Comparison of ENCODE assay signal across 16 cellular contexts in genomic region chr5:43348207-43348606, GRCh38. TPM values are rescaled to one million over a fixed set of nuclear protein-coding genes. Genes with fewer than 3 reads are reported as not detected.
A peak's percentile ranks its signal among the peaks of the same experiment; 100 is the strongest.
DNase-seq lines count a peak whose midpoint lies in the region; ATAC-seq, FAIRE-seq and TF ChIP-seq lines count a peak whose summit lies in the region.
"Had no signal": no experiment of that assay in that cellular context is flagged by ENCODE, and none has a peak within 500 bp of the region (broad histone marks: within the 10 kb centered on the region; RNA-seq: fewer than 3 reads in every experiment).

No MANE protein-coding gene starts in this region.

- H2AFZ ChIP-seq in HepG2 (ENCODE audit: low read length): no peak overlapping the region

- POLR2A ChIA-PET in HepG2 (lab: Yijun Ruan, JAX): interaction anchor here (1.7 kb wide), 1 partner anchor 35 kb away, joined by 8 read pairs; the partner anchor contains the start of gene HMGCS1
- POLR2A ChIA-PET in CD8-positive, alpha-beta memory T cell (lab: Charles Lee): no interaction called here

- no peak overlapping the region for H3K4me3 Mint-ChIP-seq in CD8-positive, alpha-beta memory T cell
- no peak overlapping the region for H3K4me3 Mint-ChIP-seq in activated naive CD4-positive, alpha-beta T cell treated with anti-CD3 and anti-CD28 coated beads, Interleukin-2, amount 10 ng/mL, durations not matched to agents 7 days and 5 days
- H3K4me3 Mint-ChIP-seq: CD14-positive monocyte had no signal

- H4K5ac ChIP-seq in mesendoderm (ENCODE audit: low read length): no peak overlapping the region

- H3K36me3 ChIP-seq in HepG2 (replicated peaks in 1 of 2; ENCODE audit: control insufficient read depth in 1 of 2, insufficient read depth in 2 of 2, low read length in 2 of 2): no peaks in the 10 kb centered on the region
- no peaks in the 10 kb centered on the region for H3K36me3 ChIP-seq in right lobe of liver
- no peaks in the 10 kb centered on the region for H3K36me3 ChIP-seq in esophagus muscularis mucosa
- no peaks in the 10 kb centered on the region for H3K36me3 ChIP-seq in mesendoderm (ENCODE audit: control insufficient read depth, insufficient read depth, low read length)
- no peaks in the 10 kb centered on the region for H3K36me3 ChIP-seq in CD8-positive, alpha-beta memory T cell (ENCODE audit: insufficient read depth, low read length)
- H3K36me3 ChIP-seq in vagina: no peaks in the 10 kb centered on the region
- H3K36me3 ChIP-seq: HAP-1 had no signal

- H3K79me2 ChIP-seq in HepG2 (ENCODE audit: insufficient read depth, low read length) (no peaks in the 10 kb centered on the region), mesendoderm (ENCODE audit: control insufficient read depth, insufficient read depth, low read length) (no peaks in the 10 kb centered on the region)

- no peak overlapping the region for H3K56ac ChIP-seq in mesendoderm (ENCODE audit: low read length)

- TF ChIP-seq EP300 in HepG2 (IDR thresholded peaks at IDR 0.05; ENCODE audit: low read depth in 2 of 2, low read length in 2 of 2) (peak in 1 of 2 experiments; percentile 64; a peak in 1 of 4 replicates), HepG2 (CRISPR knock-in tag; IDR thresholded peaks at IDR 0.05; ENCODE audit: borderline replicate concordance) (no peak), esophagus muscularis mucosa (IDR thresholded peaks at IDR 0.05) (no peak)

- no peak overlapping the region for H4K8ac ChIP-seq in mesendoderm (ENCODE audit: low read depth, low read length)

- no peaks in the 10 kb centered on the region for H4K20me1 ChIP-seq in HepG2 (ENCODE audit: insufficient read depth, low read length)

- H3K4me3 ChIP-seq in HepG2 (replicated peaks in 1 of 3; ENCODE audit: insufficient read depth in 1 of 3, low read depth in 2 of 3, low read length in 3 of 3) (0 out of 6 replicates have a peak overlapping the region, but pooled peaks of 1 of the 3 experiments have one; percentile 18), right lobe of liver (no peak overlapping the region), esophagus muscularis mucosa (no peak overlapping the region), mesendoderm (ENCODE audit: low read length) (no peak overlapping the region), vagina (no peak overlapping the region)
- H3K4me3 ChIP-seq in CD8-positive, alpha-beta memory T cell (ENCODE audit: low read length): no peak overlapping the region
- H3K4me3 ChIP-seq: HAP-1 had no signal

- no peak overlapping the region for H2BK120ac ChIP-seq in mesendoderm (ENCODE audit: low read depth, low read length)

- no peak for TF ChIP-seq POLR2A in HepG2 (IDR thresholded peaks at IDR 0.05; ENCODE audit: insufficient read depth in 1 of 2, low read depth in 2 of 2, low read length in 2 of 2)
- TF ChIP-seq POLR2A in right lobe of liver (IDR thresholded peaks at IDR 0.05): no peak
- no peak for TF ChIP-seq POLR2A in esophagus muscularis mucosa (IDR thresholded peaks at IDR 0.05; ENCODE audit: low read depth)
- no peak for TF ChIP-seq POLR2A in vagina (IDR thresholded peaks at IDR 0.05)

- BruUV-seq in HepG2 (replicated peaks; lab: Mats Ljungman, UMichigan): no TSS peak

- H3K4ac ChIP-seq in mesendoderm (ENCODE audit: low read depth, low read length): no peak overlapping the region

- H2BK5ac ChIP-seq in mesendoderm (ENCODE audit: low read length): no peak overlapping the region

- 0% methylated on average over 4 of the region's 4 CpGs for WGBS in HepG2 (ENCODE audit: low lambda C conversion rate)
- WGBS in right lobe of liver (ENCODE audit: insufficient coverage, low coverage, low lambda C conversion rate, missing lambda C conversion rate): 36% methylated on average over 3 of the region's 4 CpGs
- WGBS in esophagus muscularis mucosa: 82% methylated on average over 3 of the region's 4 CpGs
- no CpG with 5 or more reads among the region's 4 CpGs for WGBS in mesendoderm (ENCODE audit: extremely low coverage, insufficient coverage, low lambda C conversion rate)

- H3K9me3 Mint-ChIP-seq in CD8-positive, alpha-beta memory T cell: peaks cover 0 to 16% (median 2%) of the 10 kb centered on the region in 5 donors
- H3K9me3 Mint-ChIP-seq in activated naive CD4-positive, alpha-beta T cell treated with anti-CD3 and anti-CD28 coated beads, Interleukin-2, amount 10 ng/mL, durations not matched to agents 7 days and 5 days: no peaks in the 10 kb centered on the region

- DNase-seq in HepG2 (ENCODE audit: low spot score) (peak; percentile 36), right lobe of liver (no peak), esophagus muscularis mucosa (ENCODE audit: extremely low spot score) (peak; percentile 50), mesendoderm (peak; percentile 62), urothelium cell line (ENCODE audit: low spot score) (no peak), vagina (ENCODE audit: extremely low spot score in 2 of 2) (no peak)
- DNase-seq in CD8-positive, alpha-beta memory T cell: no peak
- no peak for DNase-seq in activated naive CD4-positive, alpha-beta T cell treated with anti-CD3 and anti-CD28 coated beads, Interleukin-2, amount 10 ng/mL, durations not matched to agents 7 days and 5 days
- DNase-seq: DMS79, IMR-90 had no signal

- no peaks in the 10 kb centered on the region for H3K4me1 Mint-ChIP-seq in CD8-positive, alpha-beta memory T cell
- no peaks in the 10 kb centered on the region for H3K4me1 Mint-ChIP-seq in activated naive CD4-positive, alpha-beta T cell treated with anti-CD3 and anti-CD28 coated beads, Interleukin-2, amount 10 ng/mL, durations not matched to agents 7 days and 5 days
- H3K4me1 Mint-ChIP-seq: CD14-positive monocyte had no signal

- no peak overlapping the region for H2BK15ac ChIP-seq in mesendoderm (replicated peaks; ENCODE audit: low read depth)

- no peak overlapping the region for H3K9ac ChIP-seq in HepG2 (ENCODE audit: insufficient read depth, low read depth, low read length)
- no peak overlapping the region for H3K9ac ChIP-seq in mesendoderm (ENCODE audit: low read length)

- TF ChIP-seq CTCF in HepG2 (CRISPR knock-in tag; IDR thresholded peaks at IDR 0.05) (no peak), right lobe of liver (IDR thresholded peaks at IDR 0.05) (no peak), esophagus muscularis mucosa (IDR thresholded peaks at IDR 0.05) (no peak), vagina (IDR thresholded peaks at IDR 0.05) (no peak)

- CTCF ChIA-PET in HepG2 (lab: Yijun Ruan, JAX; ENCODE audit: low intra/inter-chr PET ratio, low total read pairs): no interaction called here
- CTCF ChIA-PET in CD8-positive, alpha-beta memory T cell (lab: Charles Lee): interaction anchor here (1.2 kb wide), 1 partner anchor 29 kb away, joined by 3 read pairs; no protein-coding TSS in a partner anchor
- CTCF ChIA-PET in activated naive CD4-positive, alpha-beta T cell treated with anti-CD3 and anti-CD28 coated beads, Interleukin-2, amount 10 ng/mL, durations not matched to agents 7 days and 5 days (lab: Charles Lee): no interaction called here

- H3K23ac ChIP-seq in mesendoderm (ENCODE audit: low read length): no peak overlapping the region

- no peak overlapping the region for H2AK5ac ChIP-seq in mesendoderm (ENCODE audit: low read length)

- H3K18ac ChIP-seq in mesendoderm (ENCODE audit: low read length): no peak overlapping the region

- in situ Hi-C loops in HepG2 (cut with HindIII; ENCODE audit: extremely low pct_ligation_motif_present, low pct_unique_long_range_greater_than_20kb): no loop called here

- 0 out of 5 replicates have a peak, but pooled peaks cover 0 to 6% of the 10 kb centered on the region in 2 experiments for H3K27me3 ChIP-seq in HepG2 (ENCODE audit: control insufficient read depth in 1 of 2, insufficient read depth in 2 of 2, low read length in 2 of 2)
- H3K27me3 ChIP-seq in right lobe of liver: no peaks in the 10 kb centered on the region
- H3K27me3 ChIP-seq in esophagus muscularis mucosa: no peaks in the 10 kb centered on the region
- no peaks in the 10 kb centered on the region for H3K27me3 ChIP-seq in mesendoderm (ENCODE audit: insufficient read depth, low read length, poor library complexity)
- H3K27me3 ChIP-seq in CD8-positive, alpha-beta memory T cell (ENCODE audit: insufficient read depth, low read length, poor library complexity, severe bottlenecking): peaks cover 5% of the 10 kb centered on the region
- H3K27me3 ChIP-seq in vagina: no peaks in the 10 kb centered on the region

- H3K4me1 ChIP-seq in HepG2 (ENCODE audit: insufficient read depth, low read length) (peaks cover 24% of the 10 kb centered on the region), right lobe of liver (no peaks in the 10 kb centered on the region), esophagus muscularis mucosa (no peaks in the 10 kb centered on the region), mesendoderm (ENCODE audit: control insufficient read depth, low read depth, low read length) (peaks cover 2% of the 10 kb centered on the region), vagina (no peaks in the 10 kb centered on the region)
- H3K4me1 ChIP-seq in CD8-positive, alpha-beta memory T cell (ENCODE audit: insufficient read depth, low read length): no peaks in the 10 kb centered on the region
- H3K4me1 ChIP-seq: HAP-1 had no signal

- no peaks in the 10 kb centered on the region for H3K79me1 ChIP-seq in mesendoderm (ENCODE audit: low read length)

- no peaks in the 10 kb centered on the region for H3K9me3 ChIP-seq in HepG2 (ENCODE audit: low read length)
- no peaks in the 10 kb centered on the region for H3K9me3 ChIP-seq in right lobe of liver
- H3K9me3 ChIP-seq in esophagus muscularis mucosa: no peaks in the 10 kb centered on the region
- no peaks in the 10 kb centered on the region for H3K9me3 ChIP-seq in CD8-positive, alpha-beta memory T cell (ENCODE audit: low read length)
- H3K9me3 ChIP-seq in vagina: no peaks in the 10 kb centered on the region
- H3K9me3 ChIP-seq: HAP-1 had no signal

- no peak overlapping the region for H3K27ac Mint-ChIP-seq in CD8-positive, alpha-beta memory T cell
- no peak overlapping the region for H3K27ac Mint-ChIP-seq in activated naive CD4-positive, alpha-beta T cell treated with anti-CD3 and anti-CD28 coated beads, Interleukin-2, amount 10 ng/mL, durations not matched to agents 7 days and 5 days
- H3K27ac Mint-ChIP-seq: CD14-positive monocyte had no signal

- peak; percentile 94 for ATAC-seq in HepG2
- no peak for ATAC-seq in right lobe of liver

- intact Hi-C loops in HepG2 (cut with micrococcal nuclease; ENCODE audit: unreplicated experiment): no loop called here
- intact Hi-C loops in right lobe of liver (cut with DNase I): no loop called here
- intact Hi-C loops in esophagus muscularis mucosa (cut with DNase I): no loop called here
- intact Hi-C loops in vagina (cut with DNase I): no loop called here

- no peaks in the 10 kb centered on the region for H3K36me3 Mint-ChIP-seq in CD8-positive, alpha-beta memory T cell
- H3K36me3 Mint-ChIP-seq in activated naive CD4-positive, alpha-beta T cell treated with anti-CD3 and anti-CD28 coated beads, Interleukin-2, amount 10 ng/mL, durations not matched to agents 7 days and 5 days: no peaks in the 10 kb centered on the region
- H3K36me3 Mint-ChIP-seq: CD14-positive monocyte had no signal

- FAIRE-seq in HepG2 (lab: Jason Lieb, UNC) (peak; percentile 23), urothelium cell line (lab: Jason Lieb, UNC) (peak; percentile 13)
- FAIRE-seq: GM12892, GM19239, H1 had no signal

- no peak for TF ChIP-seq RAD21 in HepG2 (CRISPR knock-in tag; IDR thresholded peaks at IDR 0.05)

- peaks cover 10 to 13% of the 10 kb centered on the region in 2 donors for H3K27me3 Mint-ChIP-seq in CD8-positive, alpha-beta memory T cell
- H3K27me3 Mint-ChIP-seq in activated naive CD4-positive, alpha-beta T cell treated with anti-CD3 and anti-CD28 coated beads, Interleukin-2, amount 10 ng/mL, durations not matched to agents 7 days and 5 days: peaks cover 4% of the 10 kb centered on the region

- no peak overlapping the region for H3K27ac ChIP-seq in HepG2 (ENCODE audit: extremely low read length, insufficient read depth, low read length)
- no peak overlapping the region for H3K27ac ChIP-seq in right lobe of liver
- H3K27ac ChIP-seq in esophagus muscularis mucosa (replicated peaks in 1 of 4): no peak overlapping the region
- no peak overlapping the region for H3K27ac ChIP-seq in mesendoderm (ENCODE audit: low read depth, low read length)
- no peak overlapping the region for H3K27ac ChIP-seq in CD8-positive, alpha-beta memory T cell (ENCODE audit: low read depth, low read length)
- no peak overlapping the region for H3K27ac ChIP-seq in vagina
- H3K27ac ChIP-seq: 22Rv1 had no signal

- H3K4me2 ChIP-seq in HepG2 (ENCODE audit: low read depth, low read length) (peak overlapping the region; percentile 59), mesendoderm (ENCODE audit: low read length) (no peak overlapping the region)

RNA-seq across cellular contexts. Expression of gene HMGCS1, which starts 35.0 kb away (rescaled TPM):
- total RNA-seq in HepG2 (2016; rRNA removed; fragmentation: Illumina TruSeq; extraction: Trizol): 318 and 569 TPM in 2 replicates
- 102 and 103 TPM in 2 replicates for total RNA-seq in HepG2 (2016; cell fraction: cytosol; rRNA removed; fragmentation: Illumina TruSeq; extraction: Trizol; ENCODE audit: low read depth)
- total RNA-seq in HepG2 (2016; cell fraction: insoluble cytoplasmic fraction; rRNA removed; fragmentation: Illumina TruSeq; extraction: Trizol): 324 and 538 TPM in 2 replicates
- total RNA-seq in HepG2 (2016; cell fraction: membrane; rRNA removed; fragmentation: Illumina TruSeq; extraction: Trizol): 88.2 and 99.0 TPM in 2 replicates
- 264 and 285 TPM in 2 replicates for total RNA-seq in HepG2 (2016; cell fraction: nucleus; rRNA removed; fragmentation: Illumina TruSeq; extraction: Trizol)
- polyA plus RNA-seq in HepG2 (2011; rRNA removed): 56.8 and 102 TPM in 2 replicates
- polyA plus RNA-seq in HepG2 (2011; cell fraction: cytosol; rRNA removed): 18.1 and 55.8 TPM in 2 replicates
- 66.5 and 148 TPM in 2 replicates for polyA plus RNA-seq in HepG2 (2011; cell fraction: nucleus; rRNA removed)
- 234 and 245 TPM in 2 replicates for polyA plus RNA-seq in HepG2 (2012)
- polyA plus RNA-seq in HepG2 (2016; cell fraction: cytosol; fragmentation: Illumina TruSeq; extraction: Trizol; ENCODE audit: low read depth): 9.1 and 11.3 TPM in 2 replicates
- polyA plus RNA-seq in HepG2 (2016; cell fraction: insoluble cytoplasmic fraction; fragmentation: Illumina TruSeq; extraction: Trizol; ENCODE audit: low read depth): 406 and 419 TPM in 2 replicates
- 30.9 and 36.1 TPM in 2 replicates for polyA plus RNA-seq in HepG2 (2016; cell fraction: membrane; fragmentation: Illumina TruSeq; extraction: Trizol; ENCODE audit: low read depth)
- polyA plus RNA-seq in HepG2 (2016; cell fraction: nucleus; fragmentation: Illumina TruSeq; extraction: Trizol; ENCODE audit: insufficient read depth, low read depth): 378 and 389 TPM in 2 replicates
- polyA minus RNA-seq in HepG2 (2011; rRNA and poly(A)+ RNA removed; ENCODE audit: low replicate concordance): 22.2 and 53.8 TPM in 2 replicates
- polyA minus RNA-seq in HepG2 (2011; cell fraction: cytosol; rRNA and poly(A)+ RNA removed): 57.9 and 117 TPM in 2 replicates
- polyA minus RNA-seq in HepG2 (2011; cell fraction: nucleus; rRNA and poly(A)+ RNA removed): 197 and 349 TPM in 2 replicates
- total RNA-seq in right lobe of liver: 100 to 1,000 TPM in 2 of 6 experiments, 10 to 100 TPM in 4; 27.9 to 341 (median 62.0) TPM
- 10 to 100 TPM; 11.1 to 19.9 (median 12.7) TPM for total RNA-seq in esophagus muscularis mucosa
- polyA plus RNA-seq in mesendoderm (2013, experiment 1 of 2): 293 TPM
- polyA plus RNA-seq in mesendoderm (2013, experiment 2 of 2): 302 TPM
- total RNA-seq in CD8-positive, alpha-beta memory T cell: 10 to 100 TPM; 70.3 to 75.1 TPM
- polyA plus RNA-seq in CD8-positive, alpha-beta memory T cell: 9.4 TPM
- 68.0 TPM for total RNA-seq in vagina

Comparison
In these comparisons a context has a peak if more than half of its experiments do, and no peak if none do; other contexts are left out.
1. DNase-seq: peak in HepG2 (single experiment), esophagus muscularis mucosa (single experiment) and mesendoderm (single experiment); none in right lobe of liver (0 of 3), urothelium cell line (single experiment), CD8-positive, alpha-beta memory T cell (0 of 5), activated naive CD4-positive, alpha-beta T cell treated with anti-CD3 and anti-CD28 coated beads, Interleukin-2, amount 10 ng/mL, durations not matched to agents 7 days and 5 days (single experiment) and vagina (0 of 2).